In genomic region chr18:26268454-26268853, GRCh38 we compare ENCODE assay signal across 27 cellular contexts. TPM values are rescaled to one million over a fixed set of nuclear protein-coding genes. Genes with fewer than 3 reads are reported as not detected.
DNase-seq lines count a peak whose midpoint lies in the region; TF ChIP-seq lines count a peak whose summit lies in the region.
"Had no signal": no experiment of that assay in that cellular context is flagged by ENCODE, and none has a peak within 500 bp of the region (broad histone marks: within the 10 kb centered on the region; RNA-seq: fewer than 3 reads in every experiment).

No MANE protein-coding gene starts in this region.

- TF ChIP-seq CTCF in MCF 10A (IDR thresholded peaks at IDR 0.05; ENCODE audit: unreplicated experiment) (no peak), breast epithelium (IDR thresholded peaks at IDR 0.05) (no peak), RWPE1 (conservative IDR thresholded peaks at IDR 0.05; ENCODE audit: low read depth) (no peak), epithelial cell of esophagus (IDR thresholded peaks at IDR 0.05; ENCODE audit: insufficient read depth, low read depth, low read length, missing control alignments) (no peak)

- CTCF ChIA-PET in MCF 10A (lab: Yijun Ruan, JAX), result interaction anchor here (0.6 to 0.7 kb wide), 2 partner anchors 55 to 179 kb away, joined by 3 read pairs; no protein-coding TSS in a partner anchor
- CTCF ChIA-PET in RWPE1 (lab: Yijun Ruan, JAX), result no interaction called here

- intact Hi-C loops in MCF 10A (cut with micrococcal nuclease), result loop anchor here (5.0 kb wide), 1 partner anchor 41 kb away; the partner anchor contains the start of gene TAF4B
- intact Hi-C loops in breast epithelium (cut with DNase I; ENCODE audit: low total_unique reads), result no loop called here

- no peak overlapping the region for H3K4me3 Mint-ChIP-seq in MCF 10A (ENCODE audit: unreplicated experiment)
- H3K4me3 Mint-ChIP-seq: CD8-positive, alpha-beta T cell; H9; HFFc6 had no signal

- no peak overlapping the region for H3K18ac ChIP-seq in trophoblast cell (ENCODE audit: low read length)

- no peak overlapping the region for H2BK5ac ChIP-seq in trophoblast cell (ENCODE audit: low read depth, low read length, poor library complexity)

- H3K23ac ChIP-seq in trophoblast cell (ENCODE audit: low read length), result no peak overlapping the region

- POLR2A ChIA-PET in MCF 10A (lab: Yijun Ruan, JAX), result interaction anchor here (0.6 kb wide), 1 partner anchor 54 kb away, joined by 4 read pairs; no protein-coding TSS in a partner anchor
- POLR2A ChIA-PET in RWPE1 (lab: Yijun Ruan, JAX; ENCODE audit: low non-redundant PET), result no interaction called here

- peak; percentile 84 for DNase-seq in MCF 10A (ENCODE audit: unreplicated experiment)
- no peak for DNase-seq in breast epithelium (ENCODE audit: low spot score in 2 of 2)
- peak; percentile 60 for DNase-seq in RWPE1 (ENCODE audit: low spot score)
- DNase-seq in epithelial cell of esophagus (ENCODE audit: low read depth), result peak; percentile 89
- DNase-seq in trophoblast cell, result peak; percentile 33 to 74
- no peak for DNase-seq in GF-D8 (lab: John Stamatoyannopoulos, UW)
- DNase-seq in pons (ENCODE audit: low spot score), result no peak
- no peak for DNase-seq in activated CD4-positive, alpha-beta T cell treated with anti-CD3 and anti-CD28 coated beads, Interleukin-2, amount 50 U/mL, for 1 hour
- DNase-seq: Calu3; CD8-positive, alpha-beta T cell; DMS153; GDM1; H9; HFFc6; KBM-7; NCI-H1092 treated with DMSO at 0.1 percent for 48 hours; NCI-H1436 treated with DMSO at 0.1 percent for 48 hours; NCI-H1930; NCI-H2227 treated with DMSO at 0.1 percent for 48 hours; NCI-H510A treated with DMSO at 0.1 percent for 48 hours; NCI-H748 treated with DMSO at 0.1 percent for 48 hours; PC-9; RPMI8226; SIG-M5; SK-N-SH had no signal

- BruUV-seq in MCF 10A (replicated peaks; lab: Mats Ljungman, UMichigan), result no TSS peak

- no peak overlapping the region for H2BK120ac ChIP-seq in trophoblast cell (ENCODE audit: insufficient read depth, low read length, poor library complexity)

- H3K27ac ChIP-seq in breast epithelium (no peak overlapping the region), RWPE1 (no peak overlapping the region), trophoblast cell (ENCODE audit: low read depth, low read length) (no peak overlapping the region)
- H3K27ac ChIP-seq: 22Rv1; BLaER1 treated with 17β-estradiol and CSF1 and Interleukin-3, amounts not matched to agents 10 nM and 100 nM; PC-9 had no signal

- no peaks in the 10 kb centered on the region for H3K79me1 ChIP-seq in trophoblast cell (ENCODE audit: low read length)

- H3K14ac ChIP-seq in trophoblast cell (ENCODE audit: low read length), result no peak overlapping the region

- no peak overlapping the region for H4K8ac ChIP-seq in trophoblast cell (ENCODE audit: low read depth, low read length)

- H2AFZ ChIP-seq in trophoblast cell (ENCODE audit: insufficient read depth, low read length, poor library complexity), result no peak overlapping the region
- H2AFZ ChIP-seq: PC-9 had no signal

- no peak overlapping the region for H3K4me3 ChIP-seq in breast epithelium
- no peak overlapping the region for H3K4me3 ChIP-seq in epithelial cell of esophagus (ENCODE audit: low read length)
- no peak overlapping the region for H3K4me3 ChIP-seq in trophoblast cell (ENCODE audit: low read depth, low read length)
- H3K4me3 ChIP-seq: BLaER1 treated with 17β-estradiol and CSF1 and Interleukin-3, amounts not matched to agents 10 nM and 100 nM; PC-9 had no signal

- H3K9me3 Mint-ChIP-seq in MCF 10A (ENCODE audit: unreplicated experiment), result no peaks in the 10 kb centered on the region
- H3K9me3 Mint-ChIP-seq: CD8-positive, alpha-beta T cell; HFFc6 had no signal

- H3K27me3 Mint-ChIP-seq in MCF 10A (ENCODE audit: insufficient read depth, unreplicated experiment), result no peaks in the 10 kb centered on the region

- no peak overlapping the region for H2BK12ac ChIP-seq in trophoblast cell (ENCODE audit: low read length)

- H3K27me3 ChIP-seq in breast epithelium (no peaks in the 10 kb centered on the region), trophoblast cell (ENCODE audit: insufficient read depth, low read length) (no peaks in the 10 kb centered on the region)
- H3K27me3 ChIP-seq: BLaER1 treated with 17β-estradiol and CSF1 and Interleukin-3, amounts not matched to agents 10 nM and 100 nM had no signal

- no peak overlapping the region for H2AK5ac ChIP-seq in trophoblast cell (ENCODE audit: low read length)

- H4K12ac ChIP-seq in trophoblast cell (ENCODE audit: low read depth, low read length), result no peak overlapping the region

- H3K4me2 ChIP-seq in trophoblast cell (ENCODE audit: low read length), result no peak overlapping the region
- H3K4me2 ChIP-seq: BLaER1 treated with 17β-estradiol and CSF1 and Interleukin-3, amounts not matched to agents 10 nM and 100 nM; PC-9; SK-N-SH had no signal

- H3K9me3 ChIP-seq in breast epithelium (no peaks in the 10 kb centered on the region), trophoblast cell (ENCODE audit: insufficient read depth, low read depth, low read length) (no peaks in the 10 kb centered on the region)
- H3K9me3 ChIP-seq: SK-N-SH had no signal

- no peak overlapping the region for H3K4ac ChIP-seq in trophoblast cell (ENCODE audit: low read depth, low read length)

- peaks cover 2% of the 10 kb centered on the region for H3K79me2 ChIP-seq in trophoblast cell (ENCODE audit: control insufficient read depth, insufficient read depth, low read length, poor library complexity)

- WGBS in trophoblast cell (ENCODE audit: extremely low coverage, insufficient coverage, insufficient read length), result no CpG with 5 or more reads among the region's 4 CpGs

- peaks cover 8% of the 10 kb centered on the region for H3K4me1 Mint-ChIP-seq in MCF 10A (ENCODE audit: insufficient read depth, unreplicated experiment)

- H3K9ac ChIP-seq in trophoblast cell (ENCODE audit: low read length), result no peak overlapping the region
- H3K9ac ChIP-seq: BLaER1 treated with 17β-estradiol and CSF1 and Interleukin-3, amounts not matched to agents 10 nM and 100 nM; SK-N-SH had no signal

- H3K36me3 Mint-ChIP-seq in MCF 10A (ENCODE audit: insufficient read depth, unreplicated experiment), result peaks cover 18% of the 10 kb centered on the region

- H3K36me3 ChIP-seq in breast epithelium, result no peaks in the 10 kb centered on the region
- no peaks in the 10 kb centered on the region for H3K36me3 ChIP-seq in trophoblast cell (ENCODE audit: control insufficient read depth in 1 of 2, insufficient read depth in 2 of 2, low read length in 2 of 2)

- H3K4me1 ChIP-seq in breast epithelium (no peaks in the 10 kb centered on the region), trophoblast cell (ENCODE audit: control insufficient read depth in 1 of 2, insufficient read depth in 2 of 2, low read length in 2 of 2) (no peaks in the 10 kb centered on the region)
- H3K4me1 ChIP-seq: BLaER1 treated with 17β-estradiol and CSF1 and Interleukin-3, amounts not matched to agents 10 nM and 100 nM had no signal

- TF ChIP-seq POLR2A in breast epithelium (IDR thresholded peaks at IDR 0.05), result no peak

- no peak overlapping the region for H4K91ac ChIP-seq in trophoblast cell (ENCODE audit: low read depth, low read length)

- peak overlapping the region; percentile 76 for H3K27ac Mint-ChIP-seq in MCF 10A (ENCODE audit: low read depth, unreplicated experiment)
- H3K27ac Mint-ChIP-seq: CD8-positive, alpha-beta T cell; HFFc6 had no signal

RNA-seq across cellular contexts. Expression of gene TAF4B, which starts 42.2 kb away (rescaled TPM):
- total RNA-seq in MCF 10A (2022), result 5.8 and 9.2 TPM in 2 replicates
- total RNA-seq in breast epithelium, result 10 to 100 TPM; 13.6 to 16.8 (median 14.1) TPM
- 9.3 and 9.5 TPM in 2 replicates for polyA plus RNA-seq in trophoblast cell (2013)

Comparison
In these comparisons a context has a peak if more than half of its experiments do, and no peak if none do; other contexts are left out.
1. DNase-seq: peak in MCF 10A (single experiment), RWPE1 (single experiment), epithelial cell of esophagus (single experiment) and trophoblast cell (2 of 2); none in breast epithelium (0 of 2), GF-D8 (single experiment), pons (single experiment) and activated CD4-positive, alpha-beta T cell treated with anti-CD3 and anti-CD28 coated beads, Interleukin-2, amount 50 U/mL, for 1 hour (single experiment).